Comparison of ENCODE assay signal across 10 cellular contexts in the genomic region with DNA sequence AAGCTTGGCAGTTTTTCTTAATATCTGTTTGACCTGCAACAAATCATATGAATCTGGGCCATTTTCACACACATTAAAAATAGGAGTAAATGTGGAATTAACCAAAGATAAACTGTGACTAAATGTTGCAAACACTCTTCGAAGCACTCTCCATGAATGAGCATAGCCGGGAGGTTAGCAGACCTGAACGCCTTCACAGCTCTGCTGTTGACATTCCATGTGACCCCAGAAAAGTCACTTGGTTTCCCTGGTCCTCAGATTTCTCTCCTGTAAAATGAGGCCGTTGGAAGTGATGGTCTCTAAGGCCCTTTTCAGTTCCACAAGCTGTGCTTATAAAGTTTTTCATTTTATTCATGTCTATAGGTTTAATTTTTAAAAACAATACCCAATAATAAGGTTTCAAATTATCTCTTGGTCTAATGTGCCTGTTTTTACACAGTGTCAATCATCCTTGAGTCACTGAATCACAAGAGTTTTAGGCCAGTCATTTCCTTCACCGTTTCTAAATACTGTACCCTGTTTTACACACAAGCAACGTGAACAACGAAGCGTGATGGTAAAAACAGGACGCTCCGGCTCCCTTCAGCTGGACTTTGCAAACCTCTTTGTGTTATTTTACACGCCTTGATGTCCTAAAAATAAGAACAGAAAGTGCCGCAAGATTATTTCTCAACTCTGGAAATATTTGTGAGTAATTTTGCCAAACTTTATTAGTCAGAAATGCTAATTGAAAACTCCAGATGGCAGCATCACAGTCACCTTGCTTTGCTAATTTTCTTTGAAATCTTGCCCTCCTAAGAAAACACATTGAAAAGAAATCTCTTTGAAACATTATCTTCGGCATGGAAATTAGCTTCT. TPM values are rescaled to one million over a fixed set of nuclear protein-coding genes. Genes with fewer than 3 reads are reported as not detected.
DNase-seq lines count a peak whose midpoint lies in the region; ATAC-seq, FAIRE-seq and TF ChIP-seq lines count a peak whose summit lies in the region.
"Had no signal": no experiment of that assay in that cellular context is flagged by ENCODE, and none has a peak within 500 bp of the region (broad histone marks: within the 10 kb centered on the region; RNA-seq: fewer than 3 reads in every experiment).

No MANE protein-coding gene starts in this region.

- no peaks in the 10 kb centered on the region for H3K36me3 Mint-ChIP-seq in activated CD4-positive, alpha-beta T cell treated with anti-CD3 and anti-CD28 coated beads, Interleukin-2, amount 10 ng/mL, durations not matched to agents 24 days and 14 days (ENCODE audit: low read depth)

- H3K4me2 ChIP-seq in parathyroid adenoma (ENCODE audit: low read length): no peak overlapping the region

- H3K9ac ChIP-seq in parathyroid adenoma: no peak overlapping the region

- no peaks in the 10 kb centered on the region for H3K4me1 Mint-ChIP-seq in activated CD4-positive, alpha-beta T cell treated with anti-CD3 and anti-CD28 coated beads, Interleukin-2, amount 10 ng/mL, durations not matched to agents 24 days and 14 days

- no peak overlapping the region for H3K4me3 Mint-ChIP-seq in activated CD4-positive, alpha-beta T cell treated with anti-CD3 and anti-CD28 coated beads, Interleukin-2, amount 10 ng/mL, durations not matched to agents 24 days and 14 days

- H3K4me3 ChIP-seq in GM12864 (ENCODE audit: low read depth, low read length): no peak overlapping the region
- no peak overlapping the region for H3K4me3 ChIP-seq in astrocyte of the cerebellum (ENCODE audit: low read depth, low read length)
- H3K4me3 ChIP-seq in parathyroid adenoma (ENCODE audit: low read depth, low read length): no peak overlapping the region
- H3K4me3 ChIP-seq: heart right ventricle had no signal

- H3K27me3 ChIP-seq in parathyroid adenoma (ENCODE audit: control insufficient read depth, insufficient read depth, low read length): no peaks in the 10 kb centered on the region
- H3K27me3 ChIP-seq: heart right ventricle had no signal

- H3K27me3 Mint-ChIP-seq in activated CD4-positive, alpha-beta T cell treated with anti-CD3 and anti-CD28 coated beads, Interleukin-2, amount 10 ng/mL, durations not matched to agents 24 days and 14 days: peaks cover 14% of the 10 kb centered on the region

- no peak for FAIRE-seq in urothelium cell line (lab: Jason Lieb, UNC)

- peak overlapping the region; percentile 11 for H2AFZ ChIP-seq in parathyroid adenoma

- DNase-seq in GM12864 (ENCODE audit: low read depth): peak; percentile 37
- peak; percentile 36 for DNase-seq in astrocyte of the cerebellum (ENCODE audit: low read depth)
- DNase-seq in activated CD4-positive, alpha-beta T cell treated with anti-CD3 and anti-CD28 coated beads, Interleukin-2, amount 10 ng/mL, durations not matched to agents 24 days and 14 days: no peak
- no peak for DNase-seq in urothelium cell line (ENCODE audit: low spot score)
- DNase-seq in NCI-H1417 (lab: John Stamatoyannopoulos, UW): no peak
- no peak for DNase-seq in NCI-H2081 (lab: John Stamatoyannopoulos, UW)
- DNase-seq: heart right ventricle; stimulated activated CD4-positive, alpha-beta T cell treated with anti-CD3 and anti-CD28 coated beads, Interleukin-4, amount 100 ng/mL, for 1 hour had no signal

- H3K36me3 ChIP-seq in parathyroid adenoma (ENCODE audit: control insufficient read depth, insufficient read depth, low read length): no peaks in the 10 kb centered on the region
- H3K36me3 ChIP-seq: heart right ventricle had no signal

- intact Hi-C loops in activated CD4-positive, alpha-beta T cell treated with anti-CD3 and anti-CD28 coated beads, Interleukin-2, amount 10 ng/mL, durations not matched to agents 24 days and 14 days (cut with micrococcal nuclease): no loop called here

- no peaks in the 10 kb centered on the region for H3K9me3 ChIP-seq in parathyroid adenoma (ENCODE audit: control insufficient read depth, low read length)
- H3K9me3 ChIP-seq: heart right ventricle had no signal

- TF ChIP-seq CTCF in GM12864 (IDR thresholded peaks at IDR 0.05; ENCODE audit: low read depth, low read length, missing control alignments): no peak
- TF ChIP-seq CTCF in astrocyte of the cerebellum (IDR thresholded peaks at IDR 0.05; ENCODE audit: low read depth, low read length, missing control alignments): no peak
- no peak for TF ChIP-seq CTCF in parathyroid adenoma (IDR thresholded peaks at IDR 0.05)

- in situ Hi-C loops in astrocyte of the cerebellum (cut with HindIII; ENCODE audit: low sequenced_read_pairs): loop anchor here (5.0 kb wide), 1 partner anchor 104 kb away; no protein-coding TSS in a partner anchor

- ATAC-seq in HG02610 (IDR thresholded peaks at IDR 0.05; ENCODE audit: unreplicated experiment): peak; percentile 75

- no peaks in the 10 kb centered on the region for H3K9me3 Mint-ChIP-seq in activated CD4-positive, alpha-beta T cell treated with anti-CD3 and anti-CD28 coated beads, Interleukin-2, amount 10 ng/mL, durations not matched to agents 24 days and 14 days

- H3K27ac ChIP-seq in parathyroid adenoma: no peak overlapping the region
- H3K27ac ChIP-seq: heart right ventricle had no signal

- no peak overlapping the region for H3K27ac Mint-ChIP-seq in activated CD4-positive, alpha-beta T cell treated with anti-CD3 and anti-CD28 coated beads, Interleukin-2, amount 10 ng/mL, durations not matched to agents 24 days and 14 days

- H3K79me2 ChIP-seq in parathyroid adenoma: no peaks in the 10 kb centered on the region

- H3K4me1 ChIP-seq in parathyroid adenoma: no peaks in the 10 kb centered on the region

RNA-seq across cellular contexts. Expression of gene MET, which starts 38.6 kb away (rescaled TPM):
- 2.2 and 2.3 TPM in 2 replicates for total RNA-seq in activated CD4-positive, alpha-beta T cell treated with anti-CD3 and anti-CD28 coated beads, Interleukin-2, amount 10 ng/mL, durations not matched to agents 24 days and 14 days

Comparison
In these comparisons a context has a peak if more than half of its experiments do, and no peak if none do; other contexts are left out.
1. DNase-seq: peak in GM12864 (single experiment) and astrocyte of the cerebellum (single experiment); none in activated CD4-positive, alpha-beta T cell treated with anti-CD3 and anti-CD28 coated beads, Interleukin-2, amount 10 ng/mL, durations not matched to agents 24 days and 14 days (single experiment), urothelium cell line (single experiment), NCI-H1417 (0 of 3) and NCI-H2081 (0 of 2).